ENCODE assay signal across 19 cellular contexts in genomic region chr3:137760341-137761098, GRCh38. TPM values are rescaled to one million over a fixed set of nuclear protein-coding genes. Genes with fewer than 3 reads are reported as not detected.
A peak's percentile ranks its signal among the peaks of the same experiment; 100 is the strongest.
DNase-seq lines count a peak whose midpoint lies in the region; ATAC-seq and TF ChIP-seq lines count a peak whose summit lies in the region.
"Had no signal": no experiment of that assay in that cellular context is flagged by ENCODE, and none has a peak within 500 bp of the region (broad histone marks: within the 10 kb centered on the region; RNA-seq: fewer than 3 reads in every experiment).

No MANE protein-coding gene starts in this region.

- WGBS in HUES64: 11% methylated on average over 28 of the region's 28 CpGs

- H3K4me1 ChIP-seq in HUES64 (ENCODE audit: insufficient read depth, low read length) (peaks cover 29% of the 10 kb centered on the region), osteoblast (ENCODE audit: insufficient read depth, low read length) (no peaks in the 10 kb centered on the region)

- H3K4me1 Mint-ChIP-seq in glutamatergic neuron (ENCODE audit: low read depth, unreplicated experiment): peaks cover 2% of the 10 kb centered on the region

- H3K79me2 ChIP-seq in osteoblast (ENCODE audit: insufficient read depth, low read length): no peaks in the 10 kb centered on the region

- peaks cover 45% of the 10 kb centered on the region for H3K27me3 Mint-ChIP-seq in glutamatergic neuron (ENCODE audit: unreplicated experiment)

- peak overlapping the region; percentile 60 for H3K4me3 Mint-ChIP-seq in glutamatergic neuron (ENCODE audit: unreplicated experiment)

- H3K27ac Mint-ChIP-seq in glutamatergic neuron (ENCODE audit: unreplicated experiment): no peak overlapping the region
- H3K27ac Mint-ChIP-seq: CD4-positive, CD25-positive, alpha-beta regulatory T cell had no signal

- TF ChIP-seq CTCF in GM13977 (IDR thresholded peaks at IDR 0.05; ENCODE audit: extremely low read depth, insufficient read depth, missing control alignments) (no peak), glutamatergic neuron (IDR thresholded peaks at IDR 0.05; ENCODE audit: partially characterized antibody, unreplicated experiment) (no peak), osteoblast (IDR thresholded peaks at IDR 0.05; ENCODE audit: extremely low read depth, low read depth, low read length) (no peak)

- H3K4me3 ChIP-seq in HUES64 (ENCODE audit: low read length) (peak overlapping the region; percentile 31; the same call in 1 of the 2 replicates), osteoblast (ENCODE audit: insufficient read depth, low read length) (no peak overlapping the region)
- H3K4me3 ChIP-seq: Peyer's patch had no signal

- peaks cover 1% of the 10 kb centered on the region for H3K9me3 Mint-ChIP-seq in glutamatergic neuron (ENCODE audit: unreplicated experiment)

- no peak overlapping the region for H3K4me2 ChIP-seq in osteoblast (ENCODE audit: insufficient read depth, low read length)

- intact Hi-C loops in cardiac septum (cut with DNase I): no loop called here

- peaks cover 83% of the 10 kb centered on the region for H3K27me3 ChIP-seq in HUES64 (ENCODE audit: insufficient read depth, low read length)
- H3K27me3 ChIP-seq in osteoblast (ENCODE audit: insufficient read depth, low read length): peaks cover 48% of the 10 kb centered on the region

- ATAC-seq in HG03354 (IDR thresholded peaks at IDR 0.05; ENCODE audit: poor library complexity, severe bottlenecking, unreplicated experiment): no peak

- in situ Hi-C loops in GM13977 (cut with MboI; ENCODE audit: low pct_unique_long_range_greater_than_20kb, low sequenced_read_pairs, unreplicated experiment): no loop called here

- H3K27ac ChIP-seq in HUES64 (ENCODE audit: low read depth, low read length): no peak overlapping the region
- no peak overlapping the region for H3K27ac ChIP-seq in osteoblast (ENCODE audit: low read depth, low read length)
- H3K27ac ChIP-seq: Peyer's patch had no signal

- H3K36me3 ChIP-seq in HUES64 (ENCODE audit: insufficient read depth, low read length) (no peaks in the 10 kb centered on the region), osteoblast (ENCODE audit: insufficient read depth, low read length) (no peaks in the 10 kb centered on the region)
- H3K36me3 ChIP-seq: Peyer's patch had no signal

- H3K9me3 ChIP-seq in HUES64 (ENCODE audit: insufficient read depth, low read depth, low read length) (no peaks in the 10 kb centered on the region), osteoblast (ENCODE audit: low read depth, low read length) (no peaks in the 10 kb centered on the region)

- no peak overlapping the region for H2AFZ ChIP-seq in osteoblast (ENCODE audit: low read length)

- no peaks in the 10 kb centered on the region for H4K20me1 ChIP-seq in osteoblast (ENCODE audit: insufficient read depth, low read length)

- H3K36me3 Mint-ChIP-seq in glutamatergic neuron (ENCODE audit: unreplicated experiment): peaks cover 1% of the 10 kb centered on the region
- H3K36me3 Mint-ChIP-seq: CD4-positive, CD25-positive, alpha-beta regulatory T cell had no signal

- DNase-seq in GM13977 (ENCODE audit: low spot score): peak; percentile 4
- peak; percentile 25 for DNase-seq in glutamatergic neuron
- DNase-seq in osteoblast (ENCODE audit: insufficient read length, low spot score, missing footprints): peak; percentile 36
- DNase-seq in activated T-cell treated with anti-CD3 and anti-CD28 coated beads, Interleukin-2, amount 50 U/mL, for 1 hour: no peak
- no peak for DNase-seq in cardiac septum (ENCODE audit: low spot score)
- no peak for DNase-seq in glomerular visceral epithelial cell (ENCODE audit: extremely low spot score)
- DNase-seq: ACHN; CD4-positive, CD25-positive, alpha-beta regulatory T cell; DND-41; GOT3; MM.1S; NCI-H1105; NCI-H1694 treated with DMSO at 0.1 percent for 48 hours; NCI-H446; NCI-H748 treated with DMSO at 0.1 percent for 48 hours; Peyer's patch; Right ventricle myocardium superior had no signal

- no peak overlapping the region for H3K9ac ChIP-seq in HUES64 (ENCODE audit: low read depth, low read length)

RNA-seq across cellular contexts. Expression of gene SOX14, which starts 3.6 kb away (rescaled TPM):
- 0.25 TPM for polyA plus RNA-seq in HUES64 (2013, experiment 1 of 2)
- polyA plus RNA-seq in HUES64 (2013, experiment 2 of 2): 0.44 TPM
- total RNA-seq in glutamatergic neuron (ENCODE audit: unreplicated experiment) (not detected), osteoblast (not detected in 2 replicates), cardiac septum (not detected)
- total RNA-seq: CD4-positive, CD25-positive, alpha-beta regulatory T cell; Peyer's patch; Right ventricle myocardium superior had no signal
- polyA plus RNA-seq: CD4-positive, CD25-positive, alpha-beta regulatory T cell had no signal

Comparison
In these comparisons a context has a peak if more than half of its experiments do, and no peak if none do; other contexts are left out.
1. DNase-seq: peak in GM13977 (single experiment), glutamatergic neuron (single experiment) and osteoblast (single experiment); none in activated T-cell treated with anti-CD3 and anti-CD28 coated beads, Interleukin-2, amount 50 U/mL, for 1 hour (single experiment), cardiac septum (single experiment) and glomerular visceral epithelial cell (single experiment).